ENCODE assay signal across 8 cellular contexts in genomic region chr17:82231562-82232321, GRCh38. TPM values are rescaled to one million over a fixed set of nuclear protein-coding genes. Genes with fewer than 3 reads are reported as not detected.
DNase-seq lines count a peak whose midpoint lies in the region; ATAC-seq and TF ChIP-seq lines count a peak whose summit lies in the region.

No MANE protein-coding gene starts in this region.

- TF ChIP-seq CTCF in body of pancreas (IDR thresholded peaks at IDR 0.05) (no peak), spleen (IDR thresholded peaks at IDR 0.05 in 8 of 11, conservative IDR thresholded peaks at IDR 0.05 in 3 of 11) (peak in 2 of 11 experiments; percentile 14 to 41)

- peak overlapping the region in 1 of 2 donors; percentile 1 for H3K4me3 ChIP-seq in body of pancreas
- H3K4me3 ChIP-seq in spleen = peak overlapping the region; percentile 40 to 85 (median 56)

- WGBS in body of pancreas, 2 donors = 24 to 50% methylated on average over 2 to 36 of the region's 42 CpGs
- WGBS in spleen, 5 donors = 5 to 15% (median 10%) methylated on average over 8 to 42 of the region's 42 CpGs

- no peaks in the 10 kb centered on the region for H3K9me3 ChIP-seq in body of pancreas
- H3K9me3 ChIP-seq in spleen = no peaks in the 10 kb centered on the region

- ATAC-seq in body of pancreas (peak; percentile 14), HG03469 (IDR thresholded peaks at IDR 0.05; ENCODE audit: unreplicated experiment) (no peak), HG02973 (IDR thresholded peaks at IDR 0.05; ENCODE audit: unreplicated experiment) (no peak)

- H3K27me3 ChIP-seq in body of pancreas (peaks cover 0 to 20% of the 10 kb centered on the region in 2 donors), spleen (replicated peaks in 1 of 7) (no peaks in the 10 kb centered on the region)

- H3K27ac ChIP-seq in body of pancreas = peak overlapping the region in 3 of 4 donors; percentile 31 to 72 (median 65)
- H3K27ac ChIP-seq in spleen = peak overlapping the region; percentile 85 to 100 (median 98)

- DNase-seq in ELF-1 (ENCODE audit: low read depth, low spot score) (peak; percentile 89), KBM-7 (peak; percentile 90), body of pancreas (peak in 3 of 4 donors; percentile 58 to 76 (median 59)), iris pigment epithelial cell (ENCODE audit: low read depth) (peak; percentile 72), spleen (peak; percentile 96), HPDE6-E6E7 (ENCODE audit: extremely low spot score) (no peak)

- H3K36me3 ChIP-seq in body of pancreas (replicated peaks in 1 of 2; ENCODE audit: insufficient read depth in 1 of 2, low read depth in 2 of 2) (no peaks in the 10 kb centered on the region), spleen (peaks cover 0 to 31% (median 1%) of the 10 kb centered on the region in 6 donors)

- in situ Hi-C loops in KBM-7 (cut with MboI; ENCODE audit: low pct_unique_long_range_greater_than_20kb, low sequenced_read_pairs) = no loop called here

- intact Hi-C loops in body of pancreas (cut with DNase I) (no loop called here), spleen (cut with DNase I; ENCODE audit: low total_unique reads) (no loop called here)

- TF ChIP-seq POLR2A in body of pancreas (IDR thresholded peaks at IDR 0.05) = peak in 2 of 3 donors; percentile 11 to 44
- TF ChIP-seq POLR2A in spleen (IDR thresholded peaks at IDR 0.05) = peak in 1 of 3 donors; percentile 17

- H3K4me1 ChIP-seq in body of pancreas (peaks cover 41% of the 10 kb centered on the region), spleen (peaks cover 32 to 97% (median 88%) of the 10 kb centered on the region in 6 donors)

RNA-seq across cellular contexts. Expression of gene SLC16A3, which starts 2.9 kb away (rescaled TPM):
- total RNA-seq in body of pancreas (1 to 10 TPM; 2.0 to 5.4 TPM), spleen (100 to 1,000 TPM in 3 of 7 donors, 10 to 100 TPM in 4; 41.7 to 185 (median 91.6) TPM)
- 10 to 100 TPM; 11.1 to 28.2 (median 16.5) TPM for polyA plus RNA-seq in spleen

RNA-seq across cellular contexts. Expression of gene CCDC57, which starts 19.1 kb away (rescaled TPM):
- 10 to 100 TPM; 24.1 to 60.3 TPM for total RNA-seq in body of pancreas
- total RNA-seq in spleen = 10 to 100 TPM; 28.8 to 59.6 (median 43.6) TPM
- polyA plus RNA-seq in spleen = 100 to 1,000 TPM in 1 of 3 donors, 10 to 100 TPM in 2; 82.4 to 164 (median 83.0) TPM

RNA-seq across cellular contexts. Expression of gene CSNK1D, which starts 41.8 kb away (rescaled TPM):
- total RNA-seq in body of pancreas (100 to 1,000 TPM in 1 of 2 donors, 10 to 100 TPM in 1; 37.6 to 116 TPM), spleen (100 to 1,000 TPM in 5 of 7 donors, 10 to 100 TPM in 2; 74.3 to 216 (median 160) TPM)
- polyA plus RNA-seq in spleen = 100 to 1,000 TPM in 1 of 3 donors, 10 to 100 TPM in 2; 46.5 to 122 (median 67.2) TPM

Comparison
In these comparisons a context has a peak if more than half of its experiments do, and no peak if none do; other contexts are left out.
1. RNA of gene SLC16A3, which starts 2.9 kb away (total RNA-seq): 41.7 to 185 TPM in spleen; 2.0 to 5.4 TPM in body of pancreas; every median in the first group is over 4 times any median in the second.